ENCODE assay signal across 24 cellular contexts in genomic region chr15:101376615-101377395, GRCh38.
"Had no signal": no experiment of that assay in that cellular context is flagged by ENCODE, and none has a peak within 500 bp of the region (broad histone marks: within the 10 kb centered on the region; RNA-seq: fewer than 3 reads in every experiment).

No MANE protein-coding gene starts in this region.

- H3K4me1 Mint-ChIP-seq: activated CD4-positive, alpha-beta memory T cell treated with anti-CD3 and anti-CD28 coated beads, Interleukin-2, amount 10 ng/mL, durations not matched to agents 7 days and 5 days had no signal

- H3K4me1 ChIP-seq: prostate gland had no signal

- H3K27ac ChIP-seq: brain microvascular endothelial cell, esophagus squamous epithelium, prostate gland, right atrium auricular region, SK-N-MC, skin epidermis, stomach had no signal

- H3K4me3 ChIP-seq: esophagus squamous epithelium, lung, prostate gland, right atrium auricular region, SK-N-MC, skin epidermis, stomach had no signal

- H3K27ac Mint-ChIP-seq: activated B cell treated with CpG ODN at 0.5 μM for 24 hours; activated CD4-positive, alpha-beta memory T cell treated with anti-CD3 and anti-CD28 coated beads, Interleukin-2, amount 10 ng/mL, durations not matched to agents 7 days and 5 days; type B pancreatic cell had no signal

- H3K9me3 Mint-ChIP-seq: activated B cell treated with CpG ODN at 0.5 μM for 24 hours; activated CD4-positive, alpha-beta memory T cell treated with anti-CD3 and anti-CD28 coated beads, Interleukin-2, amount 10 ng/mL, durations not matched to agents 7 days and 5 days; type B pancreatic cell had no signal

- FAIRE-seq: endothelial cell of umbilical vein, islet of Langerhans had no signal

- H3K36me3 ChIP-seq: brain microvascular endothelial cell, esophagus squamous epithelium, prostate gland, right atrium auricular region had no signal

- H3K4me3 Mint-ChIP-seq: activated B cell treated with CpG ODN at 0.5 μM for 24 hours; activated CD4-positive, alpha-beta memory T cell treated with anti-CD3 and anti-CD28 coated beads, Interleukin-2, amount 10 ng/mL, durations not matched to agents 7 days and 5 days; type B pancreatic cell had no signal

- DNase-seq: activated B cell treated with CpG ODN at 0.5 μM for 24 hours; activated CD4-positive, alpha-beta memory T cell treated with anti-CD3 and anti-CD28 coated beads, Interleukin-2, amount 10 ng/mL, durations not matched to agents 7 days and 5 days; activated CD4-positive, alpha-beta T cell treated with anti-CD3 and anti-CD28 coated beads for 4 hours; activated CD8-positive, alpha-beta memory T cell treated with anti-CD3 and anti-CD28 coated beads, Interleukin-2, amount 50 U/mL, for 48 hours; activated T-cell treated with anti-CD3 and anti-CD28 coated beads, Interleukin-2, amount 50 U/mL, for 48 hours; aorta; brain microvascular endothelial cell; cerebellar nuclear complex; effector CD4-positive, alpha-beta T cell; esophagus squamous epithelium; left cardiac atrium; stimulated activated CD4-positive, alpha-beta T cell treated with anti-CD3 and anti-CD28 coated beads, Interleukin-15, amount 100 ng/mL, for 24 hours; stimulated activated CD4-positive, alpha-beta T cell treated with anti-CD3 and anti-CD28 coated beads, Interleukin-2, amount 100 ng/mL, for 48 hours; stomach; T-helper 1 cell; T-helper 9 cell had no signal

- H3K9me3 ChIP-seq: esophagus squamous epithelium, prostate gland, right atrium auricular region, stomach had no signal

- H3K36me3 Mint-ChIP-seq: type B pancreatic cell had no signal

- H3K27me3 ChIP-seq: right atrium auricular region had no signal
